In the genomic region with DNA sequence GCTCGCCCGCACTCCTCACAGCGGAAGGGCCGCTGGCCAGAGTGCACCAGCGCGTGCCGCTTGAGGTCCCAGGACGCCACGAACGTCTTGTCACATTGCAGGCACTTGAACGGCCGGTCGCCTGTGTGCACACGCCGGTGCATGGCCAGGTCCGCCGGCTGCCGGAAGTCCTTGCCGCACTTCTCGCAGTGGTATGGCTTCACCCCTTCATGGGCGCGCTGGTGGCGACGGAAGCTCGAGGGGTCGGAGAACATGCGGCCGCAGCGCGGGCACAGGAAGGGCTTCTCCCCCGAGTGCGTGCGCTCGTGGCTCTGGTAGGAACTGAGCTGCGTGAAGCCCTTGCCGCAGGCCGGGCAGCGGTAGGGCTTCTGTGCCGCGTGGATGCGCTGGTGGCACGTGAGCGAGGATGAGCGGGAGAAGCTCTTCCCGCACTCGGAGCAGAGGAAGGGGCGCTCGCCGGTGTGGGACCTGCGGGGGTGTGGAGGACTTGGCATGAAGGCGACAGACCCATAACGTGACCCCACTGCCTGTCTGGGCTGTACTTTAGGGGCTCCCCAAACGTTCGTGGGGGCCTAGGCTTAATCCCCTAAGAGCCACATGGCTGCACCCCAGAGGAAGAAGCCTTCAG, we compare ENCODE assay signal across 23 cellular contexts.
"Had no signal": no experiment of that assay in that cellular context is flagged by ENCODE, and none has a peak within 500 bp of the region (broad histone marks: within the 10 kb centered on the region; RNA-seq: fewer than 3 reads in every experiment).

No MANE protein-coding gene starts in this region.

- ATAC-seq: activated T-cell treated with anti-CD3 and anti-CD28 coated beads, Interleukin-2, amount 50 U/mL, for 4 hours; left ventricle myocardium superior; stimulated activated naive B cell treated with anti-CD40 and anti-IgM and Interleukin-4, amounts not matched to agents 10 μg/mL and 1 μg/mL and 100 μg/mL, for 72 hours; WTC11 had no signal

- H3K27me3 ChIP-seq: breast epithelium, colonic mucosa, dorsolateral prefrontal cortex, esophagus muscularis mucosa, hepatocyte, sigmoid colon, uterus had no signal

- DNase-seq: activated CD4-positive, alpha-beta T cell treated with anti-CD3 and anti-CD28 coated beads, Interleukin-2, amount 50 U/mL, for 48 hours; activated CD8-positive, alpha-beta memory T cell treated with anti-CD3 and anti-CD28 coated beads, Interleukin-2, amount 50 U/mL, for 48 hours; activated naive CD4-positive, alpha-beta T cell treated with Interleukin-2 at 50 U/mL for 16 hours; activated naive CD8-positive, alpha-beta T cell treated with anti-CD3 and anti-CD28 coated beads, Interleukin-2, amount 10 ng/mL, durations not matched to agents 7 days and 5 days; activated T-cell treated with anti-CD3 and anti-CD28 coated beads, Interleukin-2, amount 50 U/mL, for 4 hours; amniotic stem cell; colonic mucosa; dorsolateral prefrontal cortex; glutamatergic neuron; left ventricle myocardium superior; sigmoid colon; stimulated activated CD4-positive, alpha-beta T cell treated with anti-CD3 and anti-CD28 coated beads, Interleukin-2, amount 100 ng/mL, for 48 hours; stimulated activated CD8-positive, alpha-beta memory T cell treated with anti-CD3 and anti-CD28 coated beads, Interleukin-4, amount 100 ng/mL, for 48 hours; stimulated activated naive B cell treated with anti-CD40 and anti-IgM and Interleukin-4, amounts not matched to agents 10 μg/mL and 1 μg/mL and 100 μg/mL, for 72 hours; T1000; trophoblast cell; uterus had no signal

- H3K27ac ChIP-seq: breast epithelium, colonic mucosa, dorsolateral prefrontal cortex, esophagus muscularis mucosa, hepatocyte, sigmoid colon, uterus had no signal

- H3K36me3 ChIP-seq: breast epithelium, uterus had no signal

- H3K4me2 ChIP-seq: hepatocyte, smooth muscle cell had no signal

- H2AFZ ChIP-seq: hepatocyte had no signal

- FAIRE-seq: frontal cortex had no signal

- H3K4me3 ChIP-seq: breast epithelium, colonic mucosa, dorsolateral prefrontal cortex, esophagus muscularis mucosa, hepatocyte, sigmoid colon, smooth muscle cell, uterus had no signal

- H3K9me3 ChIP-seq: breast epithelium, colonic mucosa, esophagus muscularis mucosa, sigmoid colon, uterus had no signal

- H3K4me1 ChIP-seq: breast epithelium, colonic mucosa, uterus had no signal
